ENCODE assay signal across 8 cellular contexts in the genomic region with DNA sequence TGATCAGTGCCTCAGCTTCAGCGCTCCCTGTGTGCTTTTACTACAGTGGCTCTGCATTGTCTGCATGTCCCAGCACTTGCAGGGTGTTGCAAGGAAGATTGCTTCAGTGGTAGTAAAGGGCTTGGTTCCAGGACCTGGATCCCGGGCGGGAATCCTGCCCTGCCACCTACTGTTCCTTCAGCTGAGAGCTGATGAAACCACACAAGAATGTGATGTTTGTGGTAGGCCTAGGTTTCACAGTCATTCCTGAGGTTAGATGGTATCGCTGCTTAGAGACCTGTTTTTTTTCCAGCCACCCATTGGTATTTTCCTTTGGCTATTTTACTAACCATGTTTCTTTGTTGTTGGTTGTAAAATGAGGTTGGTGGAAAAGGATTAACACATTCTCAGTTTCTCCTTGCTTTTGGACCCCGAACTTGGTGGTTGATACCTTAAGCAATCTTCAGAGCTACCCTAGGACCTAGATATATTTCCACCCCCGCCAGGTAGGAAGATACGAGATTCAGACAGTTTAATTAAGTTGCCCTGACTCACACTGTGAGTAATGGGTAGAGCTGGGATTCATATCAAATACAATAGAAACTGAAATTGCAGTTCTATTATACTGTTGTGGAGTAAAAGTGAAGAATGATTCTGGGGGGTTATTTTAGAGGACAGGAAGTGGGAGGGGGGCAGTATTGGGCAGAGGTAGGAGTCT. TPM values are rescaled to one million over a fixed set of nuclear protein-coding genes. Genes with fewer than 3 reads are reported as not detected.
DNase-seq lines count a peak whose midpoint lies in the region; ATAC-seq and TF ChIP-seq lines count a peak whose summit lies in the region.
"Had no signal": no experiment of that assay in that cellular context is flagged by ENCODE, and none has a peak within 500 bp of the region (broad histone marks: within the 10 kb centered on the region; RNA-seq: fewer than 3 reads in every experiment).

No MANE protein-coding gene starts in this region.

- H3K9me3 ChIP-seq in fibroblast of lung (ENCODE audit: control insufficient read depth, insufficient read depth, low read depth, low read length): no peaks in the 10 kb centered on the region

- peaks cover 28% of the 10 kb centered on the region for H3K4me1 ChIP-seq in fibroblast of lung (ENCODE audit: control insufficient read depth, extremely low read depth, insufficient read depth, low read length)

- H3K79me2 ChIP-seq in fibroblast of lung (ENCODE audit: control insufficient read depth, insufficient read depth, low read length): no peaks in the 10 kb centered on the region

- TF ChIP-seq CTCF in HFF-Myc (IDR thresholded peaks at IDR 0.05; ENCODE audit: low read depth, low read length, missing control alignments) (no peak), fibroblast of lung (conservative IDR thresholded peaks at IDR 0.05 in 1 of 2, IDR thresholded peaks at IDR 0.05 in 1 of 2; ENCODE audit: low read depth in 1 of 2, low read length in 2 of 2) (peak; percentile 16 to 24), progenitor cell of endocrine pancreas (IDR thresholded peaks at IDR 0.05; ENCODE audit: unreplicated experiment) (no peak)

- H3K27ac ChIP-seq in fibroblast of lung (ENCODE audit: insufficient read depth, low read length): peak overlapping the region; percentile 42

- H2AFZ ChIP-seq in fibroblast of lung (ENCODE audit: low read length): no peak overlapping the region

- peaks cover 9% of the 10 kb centered on the region for H3K4me1 Mint-ChIP-seq in progenitor cell of endocrine pancreas (ENCODE audit: low read depth)
- H3K4me1 Mint-ChIP-seq: naive B cell had no signal

- peak overlapping the region; percentile 93 for H3K27ac Mint-ChIP-seq in progenitor cell of endocrine pancreas
- H3K27ac Mint-ChIP-seq: naive B cell had no signal

- H3K36me3 Mint-ChIP-seq in progenitor cell of endocrine pancreas (ENCODE audit: insufficient read depth): no peaks in the 10 kb centered on the region
- H3K36me3 Mint-ChIP-seq: naive B cell had no signal

- H3K27me3 ChIP-seq in fibroblast of lung (ENCODE audit: control insufficient read depth, insufficient read depth, low read length): no peaks in the 10 kb centered on the region

- DNase-seq in HFF-Myc (ENCODE audit: extremely low read depth, low read depth) (peak; percentile 75), T-helper 2 cell (peak in 3 of 5 experiments; percentile 9 to 63 (median 23)), fibroblast of lung (ENCODE audit: low read depth in 2 of 2) (peak; percentile 97 to 99), progenitor cell of endocrine pancreas (ENCODE audit: low spot score, unreplicated experiment) (peak; percentile 13), UCSD-AML1 (lab: John Stamatoyannopoulos, UW; ENCODE audit: unreplicated experiment) (no peak), GM19240 (ENCODE audit: insufficient read length, low spot score) (no peak)
- DNase-seq: naive B cell had no signal

- H3K9ac ChIP-seq in fibroblast of lung (ENCODE audit: insufficient read depth, low read length): no peak overlapping the region

- H3K9me3 Mint-ChIP-seq in progenitor cell of endocrine pancreas (ENCODE audit: low read depth): no peaks in the 10 kb centered on the region
- H3K9me3 Mint-ChIP-seq: naive B cell had no signal

- H3K4me2 ChIP-seq in fibroblast of lung (ENCODE audit: extremely low read depth, insufficient read depth, low read length): peak overlapping the region; percentile 45

- ATAC-seq in GM18519 (IDR thresholded peaks at IDR 0.05; ENCODE audit: low FRiP score, unreplicated experiment): no peak

- no peak overlapping the region for H3K4me3 ChIP-seq in HFF-Myc (replicated peaks; ENCODE audit: low read depth, low read length)
- H3K4me3 ChIP-seq in fibroblast of lung (replicated peaks in 1 of 4; ENCODE audit: control extremely low read depth in 1 of 4, insufficient read depth in 1 of 4, low read depth in 3 of 4, low read length in 4 of 4): peak overlapping the region in 1 of 4 experiments; percentile 9

- no peak overlapping the region for H3K4me3 Mint-ChIP-seq in progenitor cell of endocrine pancreas (ENCODE audit: low read depth)
- H3K4me3 Mint-ChIP-seq: naive B cell had no signal

- no peaks in the 10 kb centered on the region for H3K27me3 Mint-ChIP-seq in progenitor cell of endocrine pancreas

- H3K36me3 ChIP-seq in fibroblast of lung (ENCODE audit: control insufficient read depth, insufficient read depth, low read length): no peaks in the 10 kb centered on the region

- H4K20me1 ChIP-seq in fibroblast of lung (ENCODE audit: control insufficient read depth, extremely low read depth, insufficient read depth, low read length): no peaks in the 10 kb centered on the region

RNA-seq across cellular contexts. Expression of a gene that starts 11.4 kb away (rescaled TPM):
- 0.17 and 0.26 TPM in 2 replicates for total RNA-seq in fibroblast of lung
- polyA plus RNA-seq in fibroblast of lung: 0.05 and 0.11 TPM in 2 replicates
- polyA plus RNA-seq in fibroblast of lung (2012): 0.10 and 0.30 TPM in 2 replicates
- polyA minus RNA-seq in fibroblast of lung (ENCODE audit: low replicate concordance): not detected in 2 replicates
- 0.18 TPM in 1 of 2 replicates, not detected in the other for total RNA-seq in progenitor cell of endocrine pancreas

RNA-seq across cellular contexts. Expression of a gene that starts 24.1 kb away (rescaled TPM):
- total RNA-seq in fibroblast of lung: under 0.01 TPM in 1 of 2 replicates, not detected in the other
- polyA plus RNA-seq in fibroblast of lung: 0.03 TPM in 1 of 2 replicates, not detected in the other
- polyA plus RNA-seq in fibroblast of lung (2012): not detected in 2 replicates
- not detected in 2 replicates for polyA minus RNA-seq in fibroblast of lung (ENCODE audit: low replicate concordance)
- total RNA-seq in progenitor cell of endocrine pancreas: not detected in 2 replicates

RNA-seq across cellular contexts. Expression of a gene that starts 26.9 kb away (rescaled TPM):
- total RNA-seq in fibroblast of lung (not detected in 2 replicates), progenitor cell of endocrine pancreas (not detected in 2 replicates)
- polyA plus RNA-seq in fibroblast of lung: 0.09 and 0.26 TPM in 2 replicates
- polyA plus RNA-seq in fibroblast of lung (2012): 0.29 TPM in 1 of 2 replicates, not detected in the other
- polyA minus RNA-seq in fibroblast of lung (ENCODE audit: low replicate concordance): not detected in 2 replicates

Comparison
In these comparisons a context has a peak if more than half of its experiments do, and no peak if none do; other contexts are left out.
1. DNase-seq: peak in HFF-Myc (single experiment), T-helper 2 cell (3 of 5), fibroblast of lung (2 of 2) and progenitor cell of endocrine pancreas (single experiment); none in UCSD-AML1 (single experiment) and GM19240 (single experiment).
2. CTCF ChIP-seq: peak in fibroblast of lung (2 of 2); none in HFF-Myc (single experiment) and progenitor cell of endocrine pancreas (single experiment).